Comparison of ENCODE assay signal across 24 cellular contexts in the genomic region with DNA sequence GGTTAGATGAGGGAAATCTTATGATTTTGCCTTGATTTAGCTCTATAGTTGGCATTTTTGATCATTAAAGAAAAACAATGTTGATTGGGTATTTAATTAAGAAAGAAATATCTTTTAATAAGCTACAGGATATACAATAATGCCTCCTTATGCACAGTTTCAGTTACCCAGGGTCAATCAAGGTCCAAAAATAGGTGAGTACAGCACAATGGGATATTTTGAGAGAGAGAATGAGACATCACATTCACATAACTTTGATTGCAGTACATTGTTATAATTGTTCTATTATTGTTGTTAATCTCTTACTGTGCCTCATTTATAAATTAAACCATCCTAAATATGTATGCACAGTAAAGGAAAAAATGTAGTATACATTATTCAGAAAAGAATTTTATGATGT.
"Had no signal": no experiment of that assay in that cellular context is flagged by ENCODE, and none has a peak within 500 bp of the region (broad histone marks: within the 10 kb centered on the region; RNA-seq: fewer than 3 reads in every experiment).

No MANE protein-coding gene starts in this region.

- FAIRE-seq: endometrium, islet of Langerhans, keratinocyte had no signal

- H3K9me3 ChIP-seq: colonic mucosa, esophagus squamous epithelium, gastrocnemius medialis, left lung, lower lobe of right lung, mucosa of descending colon had no signal

- H3K4me3 ChIP-seq: colonic mucosa, esophagus squamous epithelium, gastrocnemius medialis, heart right ventricle, left lung, lower lobe of right lung, mucosa of descending colon had no signal

- H3K36me3 ChIP-seq: colonic mucosa, esophagus squamous epithelium, gastrocnemius medialis, left lung, lower lobe of right lung had no signal

- H3K4me1 ChIP-seq: colonic mucosa, esophagus squamous epithelium, gastrocnemius medialis, left lung, lower lobe of right lung had no signal

- DNase-seq: colonic mucosa; cortex of kidney; effector CD8-positive, alpha-beta T cell; effector memory CD8-positive, alpha-beta T cell; endodermal cell; erythroblast; esophagus squamous epithelium; foreskin fibroblast; foreskin melanocyte; gastrocnemius medialis; glutamatergic neuron; head of caudate nucleus; heart right ventricle; hippocampal formation; left cardiac atrium; left lung; lower lobe of right lung; mesenchymal stem cell; mucosa of descending colon had no signal

- ATAC-seq: effector memory CD8-positive, alpha-beta T cell; esophagus mucosa; gastrocnemius medialis; left cardiac atrium; left lung; lower lobe of right lung; mucosa of descending colon had no signal

- H3K27ac ChIP-seq: colonic mucosa, epithelial cell of prostate, esophagus squamous epithelium, gastrocnemius medialis, left lung, lower lobe of right lung had no signal

- H3K27me3 ChIP-seq: colonic mucosa, esophagus squamous epithelium, gastrocnemius medialis, heart right ventricle, left lung had no signal
